8 cellular contexts compared by ENCODE assay signal in the genomic region with DNA sequence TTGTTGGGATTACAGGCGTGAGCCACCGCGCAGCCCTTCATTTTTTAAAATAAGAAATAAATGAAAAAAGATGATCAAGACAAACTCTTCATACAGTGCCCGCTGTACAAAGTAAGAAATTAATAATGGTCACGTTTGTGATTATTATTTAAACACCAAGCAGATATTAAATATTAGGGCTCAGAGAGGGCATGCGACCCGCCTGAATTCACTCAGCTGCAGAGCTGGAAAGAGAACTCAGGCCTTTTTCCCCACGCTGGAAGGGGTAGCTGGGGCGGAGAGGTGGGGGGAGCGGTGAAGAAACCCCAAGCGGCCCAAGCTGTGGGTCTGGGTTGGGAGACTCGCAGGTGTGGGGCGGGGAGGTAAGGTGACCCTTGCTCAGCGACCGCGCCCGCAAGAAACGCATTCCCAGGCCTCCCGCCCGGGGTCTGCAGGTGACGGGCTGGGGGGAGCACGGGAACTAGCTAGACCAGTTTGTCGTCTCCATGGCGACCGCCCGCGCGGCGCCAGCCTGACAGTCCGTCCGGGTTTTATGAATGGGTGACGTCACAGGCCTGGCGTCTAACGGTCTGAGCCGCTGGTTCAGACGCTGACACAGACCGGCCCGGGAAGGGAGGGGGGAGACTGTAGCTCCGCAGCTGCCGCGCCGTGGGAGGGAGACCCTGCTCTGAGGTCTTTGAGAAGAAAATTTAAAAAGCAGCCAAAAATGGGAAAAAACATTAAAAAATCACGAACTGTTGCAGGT. TPM values are rescaled to one million over a fixed set of nuclear protein-coding genes. Genes with fewer than 3 reads are reported as not detected.
DNase-seq lines count a peak whose midpoint lies in the region; ATAC-seq and TF ChIP-seq lines count a peak whose summit lies in the region.

No MANE protein-coding gene starts in this region.

- H3K27ac ChIP-seq in MM.1S (ENCODE audit: low read length) = no peak overlapping the region
- peak overlapping the region; percentile 88 for H3K27ac ChIP-seq in RWPE2 (ENCODE audit: poor library complexity, severe bottlenecking)

- no peaks in the 10 kb centered on the region for H3K36me3 Mint-ChIP-seq in naive thymus-derived CD8-positive, alpha-beta T cell

- peak overlapping the region; percentile 96 for H3K4me2 ChIP-seq in MM.1S (ENCODE audit: low read depth, low read length)

- H3K36me3 ChIP-seq in MM.1S (replicated peaks; ENCODE audit: insufficient read depth, low read length) = no peaks in the 10 kb centered on the region
- peaks cover 18% of the 10 kb centered on the region for H3K36me3 ChIP-seq in RWPE2 (ENCODE audit: low read depth)

- H3K27me3 Mint-ChIP-seq in naive thymus-derived CD8-positive, alpha-beta T cell = peaks cover 9 to 53% (median 23%) of the 10 kb centered on the region in 5 donors

- H3K9ac ChIP-seq in MM.1S (ENCODE audit: low read length) = peak overlapping the region; percentile 33; the same call in 1 of the 2 replicates

- 0 out of 2 replicates have a peak, but pooled peaks cover 2% of the 10 kb centered on the region for H3F3A ChIP-seq in MM.1S (ENCODE audit: insufficient read depth, low read length)

- H3K9me2 ChIP-seq in MM.1S (replicated peaks; ENCODE audit: insufficient read depth, low read length) = no peaks in the 10 kb centered on the region

- H4K20me1 ChIP-seq in MM.1S (ENCODE audit: insufficient read depth, low read length) = no peaks in the 10 kb centered on the region

- H3K9me3 Mint-ChIP-seq in naive thymus-derived CD8-positive, alpha-beta T cell = peaks cover 0 to 2% (median 0%) of the 10 kb centered on the region in 9 donors

- H3K9me3 ChIP-seq in MM.1S (replicated peaks; ENCODE audit: insufficient read depth, low read length) (no peaks in the 10 kb centered on the region), RWPE2 (ENCODE audit: severe bottlenecking) (no peaks in the 10 kb centered on the region)

- H3K4me1 ChIP-seq in MM.1S (ENCODE audit: low read length) (no peaks in the 10 kb centered on the region; the same call in 1 of the 2 replicates), RWPE2 (ENCODE audit: insufficient read depth, poor library complexity, severe bottlenecking) (peaks cover 31% of the 10 kb centered on the region)

- peak overlapping the region; percentile 91 to 96 (median 93) for H3K4me3 Mint-ChIP-seq in naive thymus-derived CD8-positive, alpha-beta T cell

- H3K4me3 ChIP-seq in MM.1S (ENCODE audit: low read length) (peak overlapping the region; percentile 77), RWPE2 (ENCODE audit: severe bottlenecking) (peak overlapping the region; percentile 91), fibroblast of pulmonary artery (replicated peaks; ENCODE audit: low read depth, low read length) (peak overlapping the region; percentile 97)

- peaks cover 12% of the 10 kb centered on the region for H3K27me3 ChIP-seq in MM.1S (replicated peaks; ENCODE audit: insufficient read depth, low read length)
- H3K27me3 ChIP-seq in RWPE2 (ENCODE audit: insufficient read depth, poor library complexity, severe bottlenecking) = no peaks in the 10 kb centered on the region

- TF ChIP-seq CTCF in MM.1S (IDR thresholded peaks at IDR 0.05; ENCODE audit: low read length) (no peak), RWPE2 (IDR thresholded peaks at IDR 0.05; ENCODE audit: poor library complexity, severe bottlenecking) (no peak), fibroblast of pulmonary artery (IDR thresholded peaks at IDR 0.05; ENCODE audit: low read length, missing control alignments) (no peak)

- no peaks in the 10 kb centered on the region for H3K79me2 ChIP-seq in MM.1S (ENCODE audit: low read length)

- POLR2A ChIA-PET in naive thymus-derived CD8-positive, alpha-beta T cell (lab: Charles Lee) = interaction anchor here (1.2 to 2.7 kb wide), 5 partner anchors 9 to 118 kb away, joined by 3 to 25 read pairs (median 8); partner anchors contain the start of gene BCL2L1

- H2AFZ ChIP-seq in MM.1S (ENCODE audit: low read length) = peak overlapping the region; percentile 77

- H3K4me1 Mint-ChIP-seq in naive thymus-derived CD8-positive, alpha-beta T cell = peaks cover 15 to 34% (median 23%) of the 10 kb centered on the region in 4 donors

- peak overlapping the region in 8 of 10 donors; percentile 25 to 93 (median 82) for H3K27ac Mint-ChIP-seq in naive thymus-derived CD8-positive, alpha-beta T cell

- DNase-seq in CD1c-positive myeloid dendritic cell (ENCODE audit: extremely low spot score) (peak; percentile 94), MM.1S (peak; percentile 84), RWPE2 (ENCODE audit: low spot score) (peak; percentile 100), fibroblast of pulmonary artery (ENCODE audit: low read depth) (peak; percentile 98)
- DNase-seq in activated T-helper 9 cell treated with anti-CD3 and anti-CD28 coated beads, Interleukin-2, amount 50 U/mL, for 16 hours (ENCODE audit: low read depth) = peak; percentile 48
- peak; percentile 51 to 88 (median 68) for DNase-seq in naive thymus-derived CD8-positive, alpha-beta T cell
- peak; percentile 52 to 75 for DNase-seq in stimulated activated CD8-positive, alpha-beta memory T cell treated with anti-CD3 and anti-CD28 coated beads, Interleukin-7, amount 100 ng/mL, for 48 hours (ENCODE audit: extremely low read depth in 1 of 2, low read depth in 1 of 2)

- ATAC-seq in GM21390 (IDR thresholded peaks at IDR 0.05; ENCODE audit: unreplicated experiment) = peak; percentile 48
- ATAC-seq in RWPE2 (ENCODE audit: low read depth) = peak; percentile 37
- ATAC-seq in naive thymus-derived CD8-positive, alpha-beta T cell = peak; percentile 35 to 37

RNA-seq across cellular contexts. Expression of gene ID1, which starts 1.1 kb away (rescaled TPM):
- total RNA-seq in naive thymus-derived CD8-positive, alpha-beta T cell = 1 to 10 TPM in 1 of 2 experiments, under 1 TPM in 1; 0.88 to 1.3 TPM
- polyA plus RNA-seq in naive thymus-derived CD8-positive, alpha-beta T cell = under 1 TPM; 0.29 to 0.87 (median 0.51) TPM

RNA-seq across cellular contexts. Expression of gene COX4I2, which starts 33.7 kb away (rescaled TPM):
- total RNA-seq in naive thymus-derived CD8-positive, alpha-beta T cell = not detected
- polyA plus RNA-seq in naive thymus-derived CD8-positive, alpha-beta T cell = not detected

Comparison
In these comparisons a context has a peak if more than half of its experiments do, and no peak if none do; other contexts are left out.
1. DNase-seq: peak in every context shown above with its lines; median percentile 100 in RWPE2; 98 in fibroblast of pulmonary artery; 94 in CD1c-positive myeloid dendritic cell; 84 in MM.1S; 68 in naive thymus-derived CD8-positive, alpha-beta T cell; 64 in stimulated activated CD8-positive, alpha-beta memory T cell treated with anti-CD3 and anti-CD28 coated beads, Interleukin-7, amount 100 ng/mL, for 48 hours; 48 in activated T-helper 9 cell treated with anti-CD3 and anti-CD28 coated beads, Interleukin-2, amount 50 U/mL, for 16 hours.